8 cellular contexts compared by ENCODE assay signal in the genomic region with DNA sequence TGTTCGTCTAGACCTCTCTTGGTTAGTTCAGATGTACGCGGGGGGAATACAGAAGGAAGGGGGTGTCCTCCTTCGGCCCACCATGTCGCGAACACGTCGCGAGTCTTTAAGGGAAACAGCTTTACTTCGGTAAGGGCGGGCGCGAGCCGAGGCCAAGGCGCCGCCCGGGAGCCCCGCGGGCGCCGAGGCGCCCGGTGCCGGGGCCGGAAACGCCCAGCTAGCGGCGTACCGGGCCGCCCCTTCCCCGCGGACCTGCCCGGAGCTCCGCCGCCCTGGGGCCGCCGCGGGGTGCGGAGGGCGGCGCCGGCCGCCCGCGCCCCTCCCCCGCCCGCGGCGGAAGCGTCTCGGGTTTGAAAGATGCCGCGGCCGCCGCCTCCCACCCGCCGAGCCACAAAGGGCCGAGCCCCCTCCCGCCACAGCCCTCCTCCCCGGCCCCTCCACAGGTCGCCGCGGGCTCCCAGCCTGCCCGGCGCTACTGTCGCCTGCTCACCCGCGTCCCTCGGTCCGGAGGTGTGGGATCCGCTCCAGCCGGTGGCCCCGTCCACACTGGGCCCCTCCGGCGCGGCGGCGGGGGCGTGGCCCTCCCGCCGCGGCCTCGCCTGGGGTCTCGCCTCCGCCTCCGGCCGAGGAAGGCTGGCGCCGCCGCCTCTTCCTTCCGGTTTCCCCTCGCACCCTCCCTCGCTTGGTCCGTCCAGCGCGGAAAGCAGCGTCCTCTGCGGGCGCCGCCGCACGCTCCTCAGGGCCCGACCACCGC. TPM values are rescaled to one million over a fixed set of nuclear protein-coding genes. Genes with fewer than 3 reads are reported as not detected.
DNase-seq lines count a peak whose midpoint lies in the region; ATAC-seq and TF ChIP-seq lines count a peak whose summit lies in the region.

A gene (minus strand): TSS at position 715 of the 754 bp plus-strand sequence. CDS start 12,156 bp downstream, outside the sequence.

- peaks cover 48% of the 10 kb centered on the region for H3K4me1 ChIP-seq in CD8-positive, alpha-beta T cell (ENCODE audit: insufficient read depth, low read length)
- peaks cover 34% of the 10 kb centered on the region for H3K4me1 ChIP-seq in OCI-LY1 (ENCODE audit: insufficient read depth, low read length, severe bottlenecking)

- H3K4me3 Mint-ChIP-seq in CD8-positive, alpha-beta T cell, result peak within 1 kb of the TSS; percentile 98

- POLR2A ChIA-PET in CD8-positive, alpha-beta T cell (lab: Charles Lee), result interaction anchor here (0.8 to 5.6 kb wide), 13 partner anchors 10 to 401 kb away, joined by 3 to 36 read pairs (median 9); a partner anchor contains a TSS

- no peaks in the 10 kb centered on the region for H4K20me1 ChIP-seq in OCI-LY1 (ENCODE audit: insufficient read depth, low read length)

- TF ChIP-seq CTCF in CD8-positive, alpha-beta T cell (IDR thresholded peaks at IDR 0.05), result no peak
- TF ChIP-seq CTCF in OCI-LY1 (IDR thresholded peaks at IDR 0.05; ENCODE audit: low read length), result no peak

- no peaks in the 10 kb centered on the region for H3K27me3 Mint-ChIP-seq in CD8-positive, alpha-beta T cell (ENCODE audit: low read depth)

- peaks cover 54% of the 10 kb centered on the region for H3K4me1 Mint-ChIP-seq in CD8-positive, alpha-beta T cell (ENCODE audit: low read depth)

- no peaks in the 10 kb centered on the region for H3K9me3 ChIP-seq in CD8-positive, alpha-beta T cell (ENCODE audit: low read length)
- no peaks in the 10 kb centered on the region for H3K9me3 ChIP-seq in OCI-LY1 (ENCODE audit: low read length)

- H3K27ac ChIP-seq in CD8-positive, alpha-beta T cell (ENCODE audit: low read depth, low read length), result peak within 1 kb of the TSS; percentile 95
- H3K27ac ChIP-seq in OCI-LY1 (ENCODE audit: low read depth, low read length, poor library complexity, severe bottlenecking) (peak within 1 kb of the TSS; percentile 90), epithelial cell of prostate (peak within 1 kb of the TSS; percentile 96)

- DNase-seq in CD8-positive, alpha-beta T cell, result peak; percentile 59 to 84 (median 79)
- peak; percentile 68 for DNase-seq in activated T-cell treated with anti-CD3 and anti-CD28 coated beads for 1 hour (ENCODE audit: low read depth)
- DNase-seq in epithelial cell of prostate (ENCODE audit: low read depth, low spot score), result no peak
- DNase-seq in mucosa of gallbladder (ENCODE audit: low spot score), result peak; percentile 77
- DNase-seq in stimulated activated CD8-positive, alpha-beta memory T cell treated with anti-CD3 and anti-CD28 coated beads, Interleukin-4, amount 100 ng/mL, for 24 hours (ENCODE audit: low read depth), result peak; percentile 75

- ATAC-seq in CD8-positive, alpha-beta T cell, result peak; percentile 54
- ATAC-seq in GM19395 (IDR thresholded peaks at IDR 0.05; ENCODE audit: unreplicated experiment), result peak; percentile 48
- peak; percentile 60 for ATAC-seq in HG03521 (IDR thresholded peaks at IDR 0.05; ENCODE audit: unreplicated experiment)

- peak within 1 kb of the TSS; percentile 72 for H3K4me3 ChIP-seq in CD8-positive, alpha-beta T cell (ENCODE audit: low read depth, low read length)
- H3K4me3 ChIP-seq in OCI-LY1 (ENCODE audit: low read depth, low read length, poor library complexity, severe bottlenecking), result peak within 1 kb of the TSS; percentile 83

- CTCF ChIA-PET in CD8-positive, alpha-beta T cell (lab: Charles Lee), result interaction anchor here (0.8 to 8.0 kb wide), 5 partner anchors 25 to 217 kb away, joined by 4 to 41 read pairs (median 8); a partner anchor contains a TSS

- peak within 1 kb of the TSS; percentile 100 for H3K27ac Mint-ChIP-seq in CD8-positive, alpha-beta T cell

- intact Hi-C loops in CD8-positive, alpha-beta T cell (cut with DNase I, micrococcal nuclease), result loop anchor here (1.0 to 5.0 kb wide), 6 partner anchors 22 to 400 kb away; a partner anchor contains a TSS

- peaks cover 45% of the 10 kb centered on the region for H3K79me2 ChIP-seq in OCI-LY1 (ENCODE audit: insufficient read depth, low read length)

- H3K36me3 ChIP-seq in CD8-positive, alpha-beta T cell (ENCODE audit: insufficient read depth, low read length), result no peaks in the 10 kb centered on the region
- no peaks in the 10 kb centered on the region for H3K36me3 ChIP-seq in OCI-LY1 (ENCODE audit: insufficient read depth, low read length)

- H3K9me2 ChIP-seq in OCI-LY1 (ENCODE audit: low read depth, low read length), result no peaks in the 10 kb centered on the region

- no peaks in the 10 kb centered on the region for H3F3A ChIP-seq in OCI-LY1 (ENCODE audit: insufficient read depth, low read length)

- peak within 1 kb of the TSS; percentile 94 for H3K4me2 ChIP-seq in OCI-LY1 (ENCODE audit: low read length)

- no peaks in the 10 kb centered on the region for H3K27me3 ChIP-seq in CD8-positive, alpha-beta T cell (ENCODE audit: insufficient read depth, low read length)
- H3K27me3 ChIP-seq in OCI-LY1 (ENCODE audit: insufficient read depth, low read length), result no peaks in the 10 kb centered on the region; the same call in 1 of the 2 replicates

- peaks cover 20% of the 10 kb centered on the region for H3K36me3 Mint-ChIP-seq in CD8-positive, alpha-beta T cell

- peak within 1 kb of the TSS; percentile 96 for H3K9ac ChIP-seq in OCI-LY1 (ENCODE audit: low read length)

- peak within 1 kb of the TSS; percentile 43 for H2AFZ ChIP-seq in OCI-LY1 (ENCODE audit: low read length)

- no peaks in the 10 kb centered on the region for H3K9me3 Mint-ChIP-seq in CD8-positive, alpha-beta T cell

RNA-seq across cellular contexts. Expression of the gene that starts here (rescaled TPM):
- 10 to 100 TPM; 94.2 to 99.9 TPM for total RNA-seq in CD8-positive, alpha-beta T cell
- 24.7 TPM for total RNA-seq in mucosa of gallbladder
